In genomic region chr2:8583400-8584173, GRCh38 we compare ENCODE assay signal across 1 cellular context.
TF ChIP-seq lines count a peak whose summit lies in the region.

No MANE protein-coding gene starts in this region.

TF ChIP-seq in HEK293, 187 proteins besides CTCF, POLR2A, EP300 and RAD21 (continued from another document):
- TF ChIP-seq PATZ1 (tag by site-specific recombination; IDR thresholded peaks at IDR 0.05) (peak; percentile 51; the same call in 1 of the 2 replicates), SALL2 (tag by site-specific recombination; IDR thresholded peaks at IDR 0.05; ENCODE audit: borderline replicate concordance) (no peak), ZNF302 (tag by site-specific recombination; IDR thresholded peaks at IDR 0.05; ENCODE audit: low read depth) (no peak), ZNF843 (tag by site-specific recombination; IDR thresholded peaks at IDR 0.05) (no peak), ZSCAN16 (tag by site-specific recombination; IDR thresholded peaks at IDR 0.05) (no peak), GLIS1 (tag by site-specific recombination; IDR thresholded peaks at IDR 0.05) (peak; percentile 25; the same call in 1 of the 2 replicates), ZNF202 (tag by site-specific recombination; IDR thresholded peaks at IDR 0.05; ENCODE audit: borderline replicate concordance) (no peak), FEZF1 (tag by site-specific recombination; IDR thresholded peaks at IDR 0.05) (no peak), ZNF560 (tag by site-specific recombination; IDR thresholded peaks at IDR 0.05; ENCODE audit: borderline replicate concordance) (no peak), ZNF449 (tag by site-specific recombination; IDR thresholded peaks at IDR 0.05) (peak; percentile 80), BCL6B (tag by site-specific recombination; IDR thresholded peaks at IDR 0.05) (no peak), MYNN (tag by site-specific recombination; IDR thresholded peaks at IDR 0.05; ENCODE audit: borderline replicate concordance) (no peak), ZFP37 (tag by site-specific recombination; IDR thresholded peaks at IDR 0.05) (no peak), SCRT2 (tag by site-specific recombination; IDR thresholded peaks at IDR 0.05) (peak; percentile 97), ZFP69B (tag by site-specific recombination; IDR thresholded peaks at IDR 0.05) (peak; percentile 89), ZNF280D (tag by site-specific recombination; IDR thresholded peaks at IDR 0.05) (no peak), KLF9 (tag by site-specific recombination; IDR thresholded peaks at IDR 0.05; ENCODE audit: low read depth) (peak; percentile 83), TCF7L2 (IDR thresholded peaks at IDR 0.05; ENCODE audit: borderline replicate concordance, low read depth, low read length) (no peak), SP3 (tag by site-specific recombination; IDR thresholded peaks at IDR 0.05) (peak; percentile 87), ZNF121 (tag by site-specific recombination; IDR thresholded peaks at IDR 0.05) (no peak), ZNF701 (tag by site-specific recombination; IDR thresholded peaks at IDR 0.05) (no peak), KLF17 (tag by site-specific recombination; IDR thresholded peaks at IDR 0.05) (no peak), ZNF704 (tag by site-specific recombination; IDR thresholded peaks at IDR 0.05) (no peak), ZNF155 (tag by site-specific recombination; IDR thresholded peaks at IDR 0.05) (no peak), EGR2 (tag by site-specific recombination; IDR thresholded peaks at IDR 0.05; ENCODE audit: low read depth) (peak; percentile 84), SCRT1 (tag by site-specific recombination; IDR thresholded peaks at IDR 0.05; ENCODE audit: borderline replicate concordance) (peak; percentile 85), SP2 (tag by site-specific recombination; IDR thresholded peaks at IDR 0.05) (peak; percentile 86), ZFP3 (tag by site-specific recombination; IDR thresholded peaks at IDR 0.05; ENCODE audit: low read depth) (no peak), ZNF16 (tag by site-specific recombination; IDR thresholded peaks at IDR 0.05; ENCODE audit: low read depth) (no peak), ZNF223 (tag by site-specific recombination; IDR thresholded peaks at IDR 0.05) (no peak), ZNF324 (tag by site-specific recombination; IDR thresholded peaks at IDR 0.05) (no peak), ZBTB17 (tag by site-specific recombination; IDR thresholded peaks at IDR 0.05) (peak; percentile 74)
